ENCODE assay signal across 18 cellular contexts in genomic region chr6:132236281-132236680, GRCh38.
DNase-seq lines count a peak whose midpoint lies in the region; FAIRE-seq and TF ChIP-seq lines count a peak whose summit lies in the region.
"Had no signal": no experiment of that assay in that cellular context is flagged by ENCODE, and none has a peak within 500 bp of the region (broad histone marks: within the 10 kb centered on the region; RNA-seq: fewer than 3 reads in every experiment).

No MANE protein-coding gene starts in this region.

- no peak for FAIRE-seq in GM19239 (lab: Jason Lieb, UNC)

- H3K4me3 ChIP-seq in AG10803 (ENCODE audit: low read length), result no peak overlapping the region
- no peak overlapping the region; the same call in 1 of the 2 replicates for H3K4me3 ChIP-seq in HUES48 (ENCODE audit: low read depth, low read length)
- H3K4me3 ChIP-seq in brain microvascular endothelial cell (ENCODE audit: low read depth, low read length), result no peak overlapping the region
- no peak overlapping the region for H3K4me3 ChIP-seq in neural progenitor cell
- H3K4me3 ChIP-seq: GM23338, SJCRH30 had no signal

- in situ Hi-C loops in brain microvascular endothelial cell (cut with HindIII; ENCODE audit: low pct_ligation_motif_present, low sequenced_read_pairs), result no loop called here

- H3K4me1 Mint-ChIP-seq in neural progenitor cell, result peaks cover 22% of the 10 kb centered on the region

- no peaks in the 10 kb centered on the region for H3K9me3 ChIP-seq in HUES48 (ENCODE audit: control insufficient read depth, insufficient read depth, low read length)
- H3K9me3 ChIP-seq in neural progenitor cell (ENCODE audit: low read depth), result no peaks in the 10 kb centered on the region
- H3K9me3 ChIP-seq: SJCRH30 had no signal

- H3K27ac Mint-ChIP-seq in neural progenitor cell, result no peak overlapping the region

- no peaks in the 10 kb centered on the region for H3K36me3 Mint-ChIP-seq in neural progenitor cell

- H3K4me1 ChIP-seq in HUES48 (ENCODE audit: control insufficient read depth, insufficient read depth, low read length) (peaks cover 21% of the 10 kb centered on the region), neural progenitor cell (peaks cover 9% of the 10 kb centered on the region)

- no peaks in the 10 kb centered on the region for H4K20me1 ChIP-seq in neural progenitor cell (ENCODE audit: low read depth)

- peak overlapping the region; percentile 80 for H3K27ac ChIP-seq in HUES48 (ENCODE audit: low read depth, low read length)
- peak overlapping the region; percentile 16 for H3K27ac ChIP-seq in brain microvascular endothelial cell
- no peak overlapping the region for H3K27ac ChIP-seq in neural progenitor cell
- H3K27ac ChIP-seq: 22Rv1, SJCRH30 had no signal

- no peaks in the 10 kb centered on the region for H3F3A ChIP-seq in neural progenitor cell (ENCODE audit: low read depth)

- no peaks in the 10 kb centered on the region for H3K79me2 ChIP-seq in neural progenitor cell (ENCODE audit: low read depth)

- H3K9ac ChIP-seq in HUES48 (ENCODE audit: low read depth, low read length) (no peak overlapping the region; the same call in 1 of the 2 replicates), neural progenitor cell (no peak overlapping the region)

- peak; percentile 62 for DNase-seq in AG10803 (ENCODE audit: low read depth)
- DNase-seq in brain microvascular endothelial cell, result no peak
- no peak for DNase-seq in neural progenitor cell (ENCODE audit: low spot score)
- no peak for DNase-seq in GM19239 (ENCODE audit: insufficient read length, low spot score)
- DNase-seq in SK-N-DZ (ENCODE audit: low spot score), result no peak
- DNase-seq in effector CD8-positive, alpha-beta T cell (lab: John Stamatoyannopoulos, UW), result no peak
- no peak for DNase-seq in HK-2 (ENCODE audit: unreplicated experiment)
- DNase-seq: DND-41, GF-D8, KG1, MV-4-11, NCI-H1694 treated with DMSO at 0.1 percent for 48 hours, NCI-H2227 treated with DMSO at 0.1 percent for 48 hours, NCI-H510A treated with DMSO at 0.1 percent for 48 hours, SJCRH30 had no signal

- no peak overlapping the region for H2AFZ ChIP-seq in neural progenitor cell (replicated peaks)
- H2AFZ ChIP-seq: GM23338 had no signal

- H3K27me3 Mint-ChIP-seq in neural progenitor cell (ENCODE audit: insufficient read depth, low read depth), result no peaks in the 10 kb centered on the region

- no peak overlapping the region for H3K4me3 Mint-ChIP-seq in neural progenitor cell
- H3K4me3 Mint-ChIP-seq: GM23338 had no signal

- peak overlapping the region; percentile 20 for H3K4me2 ChIP-seq in neural progenitor cell
- H3K4me2 ChIP-seq: GM23338 had no signal

- H3K27me3 ChIP-seq in HUES48 (ENCODE audit: control insufficient read depth, insufficient read depth, low read length) (no peaks in the 10 kb centered on the region), brain microvascular endothelial cell (replicated peaks) (no peaks in the 10 kb centered on the region), neural progenitor cell (no peaks in the 10 kb centered on the region)
- H3K27me3 ChIP-seq: SJCRH30 had no signal

- H3K36me3 ChIP-seq in HUES48 (ENCODE audit: control insufficient read depth, insufficient read depth, low read length) (no peaks in the 10 kb centered on the region), brain microvascular endothelial cell (replicated peaks) (no peaks in the 10 kb centered on the region), neural progenitor cell (no peaks in the 10 kb centered on the region)
- H3K36me3 ChIP-seq: SJCRH30 had no signal

- TF ChIP-seq CTCF in AG10803 (conservative IDR thresholded peaks at IDR 0.05; ENCODE audit: low read length), result no peak
- TF ChIP-seq CTCF in brain microvascular endothelial cell (IDR thresholded peaks at IDR 0.05; ENCODE audit: low read depth, low read length, missing control alignments), result no peak
- no peak for TF ChIP-seq CTCF in neural progenitor cell (IDR thresholded peaks at IDR 0.05)

- no peaks in the 10 kb centered on the region for H3K9me3 Mint-ChIP-seq in neural progenitor cell
- H3K9me3 Mint-ChIP-seq: GM23338 had no signal
